ENCODE assay signal across 8 cellular contexts in genomic region chr22:24592846-24593809, GRCh38. TPM values are rescaled to one million over a fixed set of nuclear protein-coding genes. Genes with fewer than 3 reads are reported as not detected.
A peak's percentile ranks its signal among the peaks of the same experiment; 100 is the strongest.
DNase-seq lines count a peak whose midpoint lies in the region; ATAC-seq, FAIRE-seq and TF ChIP-seq lines count a peak whose summit lies in the region.

LRRC75B (minus strand) TSS chr22:24593073; CDS start chr22:24593039, 34 bp downstream.

- POLR2A ChIA-PET in CD4-positive, alpha-beta memory T cell (lab: Charles Lee; ENCODE audit: partially characterized antibody), result no interaction called here

- H3K27ac Mint-ChIP-seq in CD4-positive, alpha-beta memory T cell, result peak within 1 kb of the TSS in 2 of 7 donors; percentile 57 to 74

- FAIRE-seq in bronchial epithelial cell (lab: Jason Lieb, UNC), result no peak

- TF ChIP-seq CTCF in bronchial epithelial cell (IDR thresholded peaks at IDR 0.05; ENCODE audit: insufficient read depth, low read length, severe bottlenecking) (no peak), retinal pigment epithelial cell (conservative IDR thresholded peaks at IDR 0.05; ENCODE audit: low read depth, low read length) (no peak)

- peak within 1 kb of the TSS; percentile 82 to 90 (median 85) for H3K4me3 Mint-ChIP-seq in CD4-positive, alpha-beta memory T cell

- H3K9me3 Mint-ChIP-seq in CD4-positive, alpha-beta memory T cell, result no peaks in the 10 kb centered on the region

- no peaks in the 10 kb centered on the region for H3K27me3 ChIP-seq in CD4-positive, alpha-beta memory T cell (ENCODE audit: insufficient read depth, low read length)
- H3K27me3 ChIP-seq in bronchial epithelial cell (ENCODE audit: control insufficient read depth, insufficient read depth, low read length), result no peaks in the 10 kb centered on the region
- H3K27me3 ChIP-seq in iPS-20b (ENCODE audit: insufficient read depth, low read length), result no peaks in the 10 kb centered on the region

- no peaks in the 10 kb centered on the region for H3K36me3 ChIP-seq in CD4-positive, alpha-beta memory T cell (ENCODE audit: insufficient read depth, low read length)
- H3K36me3 ChIP-seq in bronchial epithelial cell (ENCODE audit: control insufficient read depth, insufficient read depth, low read length), result peaks cover 3% of the 10 kb centered on the region
- peaks cover 3% of the 10 kb centered on the region; the same call in 1 of the 2 replicates for H3K36me3 ChIP-seq in iPS-20b (ENCODE audit: insufficient read depth, low read depth, low read length)

- intact Hi-C loops in CD4-positive, alpha-beta memory T cell (cut with micrococcal nuclease), result no loop called here

- no peak within 1 kb of the TSS for H3K4me3 ChIP-seq in CD4-positive, alpha-beta memory T cell (ENCODE audit: low read length in 2 of 2)
- H3K4me3 ChIP-seq in bronchial epithelial cell (ENCODE audit: low read depth, low read length), result peak within 1 kb of the TSS; percentile 53
- peak within 1 kb of the TSS; percentile 82 for H3K4me3 ChIP-seq in iPS-20b (ENCODE audit: low read length)
- H3K4me3 ChIP-seq in retinal pigment epithelial cell (ENCODE audit: low read length), result peak within 1 kb of the TSS; percentile 52

- peaks cover 4% of the 10 kb centered on the region for H3K4me1 ChIP-seq in CD4-positive, alpha-beta memory T cell (ENCODE audit: insufficient read depth, low read length)
- H3K4me1 ChIP-seq in iPS-20b (ENCODE audit: insufficient read depth, low read length), result peaks cover 2% of the 10 kb centered on the region; the same call in 1 of the 2 replicates

- H3K36me3 Mint-ChIP-seq in CD4-positive, alpha-beta memory T cell, result no peaks in the 10 kb centered on the region

- CTCF ChIA-PET in CD4-positive, alpha-beta memory T cell (lab: Charles Lee; ENCODE audit: partially characterized antibody), result no interaction called here

- DNase-seq in CD4-positive, alpha-beta memory T cell, result no peak
- DNase-seq in HPDE6-E6E7 (ENCODE audit: extremely low spot score) (peak; percentile 76), RPMI8226 (peak; percentile 84), bronchial epithelial cell (ENCODE audit: low read depth) (peak; percentile 59), retinal pigment epithelial cell (ENCODE audit: low read depth) (peak; percentile 50), NCI-H1417 treated with DMSO at 0.1 percent for 48 hours (lab: John Stamatoyannopoulos, UW) (no peak)

- ATAC-seq in GM19025 (IDR thresholded peaks at IDR 0.05; ENCODE audit: low read depth, unreplicated experiment), result peak; percentile 86

- H3K27ac ChIP-seq in CD4-positive, alpha-beta memory T cell (ENCODE audit: low read depth, low read length), result no peak within 1 kb of the TSS
- H3K27ac ChIP-seq in iPS-20b (ENCODE audit: low read length), result peak within 1 kb of the TSS; percentile 80

- H3K9me3 ChIP-seq in CD4-positive, alpha-beta memory T cell (ENCODE audit: control insufficient read depth in 1 of 2, low read length in 2 of 2), result no peaks in the 10 kb centered on the region
- no peaks in the 10 kb centered on the region for H3K9me3 ChIP-seq in iPS-20b (ENCODE audit: insufficient read depth, low read depth, low read length)

- H3K9ac ChIP-seq in iPS-20b (ENCODE audit: low read depth, low read length), result peak within 1 kb of the TSS; percentile 87

- H3K27me3 Mint-ChIP-seq in CD4-positive, alpha-beta memory T cell, result no peaks in the 10 kb centered on the region

- H3K4me1 Mint-ChIP-seq in CD4-positive, alpha-beta memory T cell, result peaks cover 0 to 6% (median 2%) of the 10 kb centered on the region in 4 donors

RNA-seq across cellular contexts. Expression of gene LRRC75B, which starts in this region (rescaled TPM):
- under 1 TPM in 1 of 2 experiments, not detected in 1; 0.19 TPM for total RNA-seq in CD4-positive, alpha-beta memory T cell
- under 1 TPM in 1 of 2 donors, not detected in 1; 0.40 TPM for polyA plus RNA-seq in CD4-positive, alpha-beta memory T cell
- 4.2 and 5.5 TPM in 2 replicates for total RNA-seq in bronchial epithelial cell

Comparison
In these comparisons a context has a peak if more than half of its experiments do, and no peak if none do; other contexts are left out.
1. DNase-seq: peak in HPDE6-E6E7 (single experiment), RPMI8226 (single experiment), bronchial epithelial cell (single experiment) and retinal pigment epithelial cell (single experiment); none in CD4-positive, alpha-beta memory T cell (0 of 5) and NCI-H1417 treated with DMSO at 0.1 percent for 48 hours (single experiment).
2. H3K4me3 ChIP-seq: peak in bronchial epithelial cell (single experiment), iPS-20b (single experiment) and retinal pigment epithelial cell (single experiment); none in CD4-positive, alpha-beta memory T cell (0 of 2).